15 cellular contexts compared by ENCODE assay signal in the genomic region with DNA sequence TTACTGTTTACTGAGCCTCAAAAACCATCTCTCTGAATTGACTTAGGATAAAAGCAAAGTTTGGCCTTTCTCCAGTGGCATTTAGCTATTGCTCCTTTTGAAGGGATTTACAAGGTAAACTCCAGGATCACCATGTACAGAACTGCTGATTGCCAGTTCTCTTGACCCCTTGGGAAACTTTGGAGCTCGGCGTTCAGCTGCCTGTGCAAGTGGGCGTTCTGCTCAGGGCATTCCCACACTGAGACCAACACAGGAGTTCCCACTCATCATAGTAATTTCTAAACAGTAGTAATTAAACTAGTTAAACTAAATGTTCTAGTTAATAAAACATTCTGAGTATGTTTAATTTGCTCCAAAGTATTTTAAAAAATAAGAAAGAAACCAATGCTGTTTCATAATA.
"Had no signal": no experiment of that assay in that cellular context is flagged by ENCODE, and none has a peak within 500 bp of the region (broad histone marks: within the 10 kb centered on the region; RNA-seq: fewer than 3 reads in every experiment).

No MANE protein-coding gene starts in this region.

- H3K4me3 ChIP-seq: adrenal gland, cardiac muscle cell, dorsolateral prefrontal cortex, lower lobe of right lung, prostate gland, right lobe of liver, testis had no signal

- H3K4me1 Mint-ChIP-seq: activated CD4-positive, alpha-beta memory T cell treated with anti-CD3 and anti-CD28 coated beads, Interleukin-2, amount 10 ng/mL, durations not matched to agents 7 days and 5 days had no signal

- H3K27me3 Mint-ChIP-seq: activated CD4-positive, alpha-beta memory T cell treated with anti-CD3 and anti-CD28 coated beads, Interleukin-2, amount 10 ng/mL, durations not matched to agents 7 days and 5 days; activated naive CD4-positive, alpha-beta T cell treated with anti-CD3 and anti-CD28 coated beads, Interleukin-2, amount 50 U/mL, for 24 hours; activated T-cell treated with anti-CD3 and anti-CD28 coated beads, Interleukin-2, amount 50 U/mL, for 24 hours; stimulated activated naive CD8-positive, alpha-beta T cell treated with anti-CD3 and anti-CD28 coated beads, Interleukin-15, amount 100 ng/mL, for 72 hours had no signal

- H3K9me3 Mint-ChIP-seq: activated CD4-positive, alpha-beta memory T cell treated with anti-CD3 and anti-CD28 coated beads, Interleukin-2, amount 10 ng/mL, durations not matched to agents 7 days and 5 days; activated naive CD4-positive, alpha-beta T cell treated with anti-CD3 and anti-CD28 coated beads, Interleukin-2, amount 50 U/mL, for 24 hours; activated T-cell treated with anti-CD3 and anti-CD28 coated beads, Interleukin-2, amount 50 U/mL, for 24 hours; stimulated activated naive CD8-positive, alpha-beta T cell treated with anti-CD3 and anti-CD28 coated beads, Interleukin-15, amount 100 ng/mL, for 72 hours had no signal

- H3K27me3 ChIP-seq: adrenal gland, cardiac muscle cell, dorsolateral prefrontal cortex, right lobe of liver, testis had no signal

- H3K4me3 Mint-ChIP-seq: activated CD4-positive, alpha-beta memory T cell treated with anti-CD3 and anti-CD28 coated beads, Interleukin-2, amount 10 ng/mL, durations not matched to agents 7 days and 5 days; activated naive CD4-positive, alpha-beta T cell treated with anti-CD3 and anti-CD28 coated beads, Interleukin-2, amount 50 U/mL, for 24 hours; activated T-cell treated with anti-CD3 and anti-CD28 coated beads, Interleukin-2, amount 50 U/mL, for 24 hours; endodermal cell; nephron progenitor cell; stimulated activated naive CD8-positive, alpha-beta T cell treated with anti-CD3 and anti-CD28 coated beads, Interleukin-15, amount 100 ng/mL, for 72 hours had no signal

- DNase-seq: activated CD4-positive, alpha-beta memory T cell treated with anti-CD3 and anti-CD28 coated beads, Interleukin-2, amount 10 ng/mL, durations not matched to agents 7 days and 5 days; activated T-cell treated with anti-CD3 and anti-CD28 coated beads, Interleukin-2, amount 50 U/mL, for 24 hours; adrenal gland; dorsolateral prefrontal cortex; endodermal cell; left colon; lower lobe of right lung; nephron progenitor cell; right lobe of liver; stimulated activated naive CD8-positive, alpha-beta T cell treated with anti-CD3 and anti-CD28 coated beads, Interleukin-15, amount 100 ng/mL, for 72 hours; testis; WERI-Rb-1 had no signal

- ATAC-seq: left colon; lower lobe of right lung; right lobe of liver; stimulated activated naive CD8-positive, alpha-beta T cell treated with anti-CD3 and anti-CD28 coated beads, Interleukin-15, amount 100 ng/mL, for 72 hours had no signal

- H3K36me3 ChIP-seq: adrenal gland, cardiac muscle cell, lower lobe of right lung, prostate gland, right lobe of liver had no signal

- H3K9me3 ChIP-seq: adrenal gland, lower lobe of right lung, prostate gland, testis had no signal

- H3K27ac Mint-ChIP-seq: activated CD4-positive, alpha-beta memory T cell treated with anti-CD3 and anti-CD28 coated beads, Interleukin-2, amount 10 ng/mL, durations not matched to agents 7 days and 5 days; activated naive CD4-positive, alpha-beta T cell treated with anti-CD3 and anti-CD28 coated beads, Interleukin-2, amount 50 U/mL, for 24 hours; activated T-cell treated with anti-CD3 and anti-CD28 coated beads, Interleukin-2, amount 50 U/mL, for 24 hours; endodermal cell; nephron progenitor cell; stimulated activated naive CD8-positive, alpha-beta T cell treated with anti-CD3 and anti-CD28 coated beads, Interleukin-15, amount 100 ng/mL, for 72 hours had no signal

- H3K27ac ChIP-seq: adrenal gland, cardiac muscle cell, dorsolateral prefrontal cortex, lower lobe of right lung, prostate gland, right lobe of liver, testis, WERI-Rb-1 had no signal

- H3K4me1 ChIP-seq: adrenal gland, lower lobe of right lung, prostate gland, right lobe of liver, testis had no signal
